36 cellular contexts compared by ENCODE assay signal in genomic region chr12:53849113-53849512, GRCh38.
"Had no signal": no experiment of that assay in that cellular context is flagged by ENCODE, and none has a peak within 500 bp of the region (broad histone marks: within the 10 kb centered on the region; RNA-seq: fewer than 3 reads in every experiment).

No MANE protein-coding gene starts in this region.

- H3K9me3 ChIP-seq: MG63 had no signal

- H3K27ac ChIP-seq: KMS-11 had no signal

- H3K36me3 ChIP-seq: MG63 had no signal

- H3K4me3 ChIP-seq: MG63 had no signal

- DNase-seq: Karpas-422, Kasumi-1, MG63, MM.1S, MV-4-11, NCI-H1048, NCI-H1092, NCI-H1092 treated with DMSO at 0.1 percent for 48 hours, NCI-H1105, NCI-H1105 treated with DMSO at 0.1 percent for 48 hours, NCI-H1417, NCI-H1417 treated with DMSO at 0.1 percent for 48 hours, NCI-H1436, NCI-H1436 treated with DMSO at 0.1 percent for 48 hours, NCI-H146, NCI-H1694, NCI-H1694 treated with DMSO at 0.1 percent for 48 hours, NCI-H187, NCI-H187 treated with DMSO at 0.1 percent for 48 hours, NCI-H1930, NCI-H2029, NCI-H2029 treated with DMSO at 0.1 percent for 48 hours, NCI-H2081, NCI-H2081 treated with DMSO at 0.1 percent for 48 hours, NCI-H2107, NCI-H2171, NCI-H2171 treated with DMSO at 0.1 percent for 48 hours, NCI-H2227 treated with DMSO at 0.1 percent for 48 hours, NCI-H226, NCI-H345, NCI-H446, NCI-H446 treated with DMSO at 0.1 percent for 48 hours, NCI-H510A, NCI-H510A treated with DMSO at 0.1 percent for 48 hours, NCI-H524 had no signal

- H3K27me3 ChIP-seq: MG63 had no signal
